16 cellular contexts compared by ENCODE assay signal in the genomic region with DNA sequence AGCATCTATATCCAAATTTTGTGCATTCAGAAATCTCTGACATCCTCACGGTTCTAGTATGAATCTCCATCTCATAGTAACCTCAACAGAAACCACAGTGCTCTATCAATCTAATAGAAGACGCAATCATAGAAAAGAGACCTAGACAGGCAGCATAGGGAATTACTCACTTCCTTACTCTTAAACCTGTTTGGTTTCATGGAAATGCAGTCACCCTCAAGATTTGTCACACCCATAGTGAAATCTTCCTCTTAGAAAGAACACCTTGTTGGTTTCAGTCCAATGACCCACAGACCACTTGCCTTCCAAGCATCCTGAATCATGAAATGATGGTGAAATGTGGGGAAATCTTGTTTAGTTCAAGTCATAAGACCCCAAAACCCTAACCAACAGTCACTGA.
"Had no signal": no experiment of that assay in that cellular context is flagged by ENCODE, and none has a peak within 500 bp of the region (broad histone marks: within the 10 kb centered on the region; RNA-seq: fewer than 3 reads in every experiment).

No MANE protein-coding gene starts in this region.

- H3K4me1 Mint-ChIP-seq: endodermal cell had no signal

- H3K27me3 Mint-ChIP-seq: activated CD4-positive, alpha-beta T cell treated with anti-CD3 and anti-CD28 coated beads, Interleukin-2, amount 10 ng/mL, durations not matched to agents 7 days and 5 days had no signal

- H3K36me3 ChIP-seq: esophagus squamous epithelium, heart right ventricle, sigmoid colon, stomach had no signal

- H3K27ac Mint-ChIP-seq: activated CD4-positive, alpha-beta T cell treated with anti-CD3 and anti-CD28 coated beads, Interleukin-2, amount 10 ng/mL, durations not matched to agents 7 days and 5 days; activated naive CD8-positive, alpha-beta T cell; endodermal cell had no signal

- H3K4me3 ChIP-seq: esophagus squamous epithelium, heart right ventricle, psoas muscle, sigmoid colon, SK-N-MC, stomach had no signal

- H3K27me3 ChIP-seq: esophagus squamous epithelium, heart right ventricle, sigmoid colon, stomach had no signal

- ATAC-seq: heart right ventricle, left ventricle myocardium superior, psoas muscle had no signal

- H3K9me3 Mint-ChIP-seq: endodermal cell had no signal

- DNase-seq: activated CD4-positive, alpha-beta T cell treated with anti-CD3 and anti-CD28 coated beads, Interleukin-2, amount 10 ng/mL, durations not matched to agents 7 days and 5 days; activated CD8-positive, alpha-beta memory T cell treated with anti-CD3 and anti-CD28 coated beads, Interleukin-2, amount 50 U/mL, for 4 hours; activated effector memory CD4-positive, alpha-beta T cell treated with Interleukin-2 at 50 U/mL for 16 hours; anterior cingulate cortex; endodermal cell; esophagus squamous epithelium; foreskin fibroblast; heart right ventricle; left ventricle myocardium superior; mesendoderm; psoas muscle; sigmoid colon; stimulated activated CD4-positive, alpha-beta T cell treated with anti-CD3 and anti-CD28 coated beads, Interleukin-2, amount 100 ng/mL, for 24 hours; stomach had no signal

- H3K4me3 Mint-ChIP-seq: activated CD4-positive, alpha-beta T cell treated with anti-CD3 and anti-CD28 coated beads, Interleukin-2, amount 10 ng/mL, durations not matched to agents 7 days and 5 days; activated naive CD8-positive, alpha-beta T cell; endodermal cell had no signal
